27 cellular contexts compared by ENCODE assay signal in genomic region chr2:151243468-151243867, GRCh38.
"Had no signal": no experiment of that assay in that cellular context is flagged by ENCODE, and none has a peak within 500 bp of the region (broad histone marks: within the 10 kb centered on the region; RNA-seq: fewer than 3 reads in every experiment).

No MANE protein-coding gene starts in this region.

- H3K36me3 ChIP-seq: colonic mucosa had no signal

- ATAC-seq: effector memory CD8-positive, alpha-beta T cell; esophagus mucosa; foreskin keratinocyte; gastrocnemius medialis; gastroesophageal sphincter; heart left ventricle had no signal

- H3K27ac Mint-ChIP-seq: dendritic cell treated with granulocyte-macrophage colony-stimulating factor and Interleukin-4, amounts not matched to agents 40 ng/mL and 50 ng/mL, for 4 days; effector memory CD8-positive, alpha-beta T cell; endodermal cell had no signal

- FAIRE-seq: colon, endometrium, endothelial cell of umbilical vein, frontal cortex had no signal

- H3K4me1 Mint-ChIP-seq: endodermal cell had no signal

- H3K27ac ChIP-seq: colonic mucosa, coronary artery, dorsolateral prefrontal cortex, epithelial cell of prostate, esophagus muscularis mucosa, esophagus squamous epithelium, foreskin keratinocyte, gastrocnemius medialis, gastroesophageal sphincter, heart left ventricle had no signal

- H3K27me3 Mint-ChIP-seq: dendritic cell treated with granulocyte-macrophage colony-stimulating factor and Interleukin-4, amounts not matched to agents 40 ng/mL and 50 ng/mL, for 4 days had no signal

- H3K4me3 Mint-ChIP-seq: dendritic cell treated with granulocyte-macrophage colony-stimulating factor and Interleukin-4, amounts not matched to agents 40 ng/mL and 50 ng/mL, for 4 days; effector memory CD8-positive, alpha-beta T cell; endodermal cell had no signal

- H3K9me3 ChIP-seq: colonic mucosa had no signal

- H3K4me3 ChIP-seq: colonic mucosa, coronary artery, dorsolateral prefrontal cortex, esophagus muscularis mucosa, esophagus squamous epithelium, gastrocnemius medialis, gastroesophageal sphincter, heart left ventricle had no signal

- H3K27me3 ChIP-seq: colonic mucosa, dorsolateral prefrontal cortex, esophagus muscularis mucosa, esophagus squamous epithelium, foreskin keratinocyte, gastrocnemius medialis, gastroesophageal sphincter, heart left ventricle had no signal

- H3K4me1 ChIP-seq: colonic mucosa, esophagus muscularis mucosa, gastrocnemius medialis, gastroesophageal sphincter had no signal

- DNase-seq: colonic mucosa; cortex of kidney; dermis blood vessel endothelial cell; dorsolateral prefrontal cortex; effector CD8-positive, alpha-beta T cell; effector memory CD4-positive, alpha-beta T cell; effector memory CD8-positive, alpha-beta T cell; endodermal cell; erythroblast; esophagus squamous epithelium; foreskin fibroblast; foreskin keratinocyte; foreskin melanocyte; gastrocnemius medialis; glutamatergic neuron; head of caudate nucleus; heart left ventricle had no signal
